ENCODE assay signal across 14 cellular contexts in genomic region chr3:143826296-143826695, GRCh38. TPM values are rescaled to one million over a fixed set of nuclear protein-coding genes. Genes with fewer than 3 reads are reported as not detected.
A peak's percentile ranks its signal among the peaks of the same experiment; 100 is the strongest.
DNase-seq lines count a peak whose midpoint lies in the region; ATAC-seq and TF ChIP-seq lines count a peak whose summit lies in the region.
"Had no signal": no experiment of that assay in that cellular context is flagged by ENCODE, and none has a peak within 500 bp of the region (broad histone marks: within the 10 kb centered on the region; RNA-seq: fewer than 3 reads in every experiment).

No MANE protein-coding gene starts in this region.

- peaks cover 9% of the 10 kb centered on the region for H3K4me1 ChIP-seq in prostate gland (replicated peaks)

- no peaks in the 10 kb centered on the region for H3K27me3 ChIP-seq in prostate gland (replicated peaks; ENCODE audit: insufficient read depth)
- H3K27me3 ChIP-seq: cardiac muscle cell had no signal

- H3K27ac ChIP-seq in prostate gland = peak overlapping the region; percentile 88 to 90
- H3K27ac ChIP-seq: cardiac muscle cell had no signal

- 23% methylated on average over 1 of the region's 1 CpG for WGBS in prostate gland

- no peak overlapping the region for H3K4me3 Mint-ChIP-seq in activated CD4-positive, alpha-beta T cell treated with anti-CD3 and anti-CD28 coated beads for 36 hours

- POLR2A ChIA-PET in activated CD4-positive, alpha-beta T cell treated with anti-CD3 and anti-CD28 coated beads for 36 hours (lab: Charles Lee) = no interaction called here

- H3K4me1 Mint-ChIP-seq in activated CD4-positive, alpha-beta T cell treated with anti-CD3 and anti-CD28 coated beads for 36 hours = peaks cover 49% of the 10 kb centered on the region

- CTCF ChIA-PET in activated CD4-positive, alpha-beta T cell treated with anti-CD3 and anti-CD28 coated beads for 36 hours (lab: Charles Lee) = no interaction called here

- peak overlapping the region; percentile 68 for H3K27ac Mint-ChIP-seq in activated CD4-positive, alpha-beta T cell treated with anti-CD3 and anti-CD28 coated beads for 36 hours

- no peak overlapping the region for H3K4me3 ChIP-seq in prostate gland
- H3K4me3 ChIP-seq: cardiac muscle cell had no signal

- H3K9me3 Mint-ChIP-seq in activated CD4-positive, alpha-beta T cell treated with anti-CD3 and anti-CD28 coated beads for 36 hours (ENCODE audit: low read depth) = peaks cover 2% of the 10 kb centered on the region

- no peak for TF ChIP-seq CTCF in prostate gland (IDR thresholded peaks at IDR 0.05)

- no peaks in the 10 kb centered on the region for H3K36me3 ChIP-seq in prostate gland
- H3K36me3 ChIP-seq: cardiac muscle cell had no signal

- no peak for DNase-seq in activated CD4-positive, alpha-beta T cell treated with anti-CD3 and anti-CD28 coated beads for 36 hours
- DNase-seq in activated CD4-positive, alpha-beta T cell treated with anti-CD3 and anti-CD28 coated beads for 48 hours = no peak
- DNase-seq in RPMI8226 (peak; percentile 77), prostate gland (ENCODE audit: low spot score) (peak; percentile 68), GF-D8 (lab: John Stamatoyannopoulos, UW) (no peak), NCI-H1105 (lab: John Stamatoyannopoulos, UW) (no peak), mucosa of gallbladder (ENCODE audit: low spot score) (no peak)
- DNase-seq: activated T-cell treated with anti-CD3 and anti-CD28 coated beads, Interleukin-2, amount 50 U/mL, for 1 hour; NCI-H1048; NCI-H774; stimulated activated CD4-positive, alpha-beta T cell treated with anti-CD3 and anti-CD28 coated beads, Interleukin-4, amount 100 ng/mL, for 4 hours; T1000 had no signal

- H3K36me3 Mint-ChIP-seq in activated CD4-positive, alpha-beta T cell treated with anti-CD3 and anti-CD28 coated beads for 36 hours (ENCODE audit: low read depth) = no peaks in the 10 kb centered on the region

- TF ChIP-seq POLR2A in prostate gland (IDR thresholded peaks at IDR 0.05) = no peak

- intact Hi-C loops in activated CD4-positive, alpha-beta T cell treated with anti-CD3 and anti-CD28 coated beads for 36 hours (cut with DNase I, micrococcal nuclease) = no loop called here
- intact Hi-C loops in prostate gland (cut with DNase I) = no loop called here

- no peaks in the 10 kb centered on the region for H3K9me3 ChIP-seq in prostate gland

- ATAC-seq in activated CD4-positive, alpha-beta T cell treated with anti-CD3 and anti-CD28 coated beads for 36 hours = no peak
- ATAC-seq in esophagus mucosa = peak; percentile 78

- H3K27me3 Mint-ChIP-seq in activated CD4-positive, alpha-beta T cell treated with anti-CD3 and anti-CD28 coated beads for 36 hours = no peaks in the 10 kb centered on the region

RNA-seq across cellular contexts. Expression of gene SLC9A9, which starts 22.0 kb away (rescaled TPM):
- 1 to 10 TPM; 1.4 to 1.6 TPM for total RNA-seq in activated CD4-positive, alpha-beta T cell treated with anti-CD3 and anti-CD28 coated beads for 36 hours
- total RNA-seq in esophagus mucosa = 14.6 TPM
- total RNA-seq in prostate gland = 10 to 100 TPM; 23.6 to 31.0 TPM
- total RNA-seq in mucosa of gallbladder = 12.2 TPM

Comparison
In these comparisons a context has a peak if more than half of its experiments do, and no peak if none do; other contexts are left out.
1. DNase-seq: peak in RPMI8226 (single experiment) and prostate gland (single experiment); none in activated CD4-positive, alpha-beta T cell treated with anti-CD3 and anti-CD28 coated beads for 36 hours (single experiment), activated CD4-positive, alpha-beta T cell treated with anti-CD3 and anti-CD28 coated beads for 48 hours (single experiment), GF-D8 (single experiment), NCI-H1105 (single experiment) and mucosa of gallbladder (single experiment).